In genomic region chr9:99721898-99722297, GRCh38 we compare ENCODE assay signal across 21 cellular contexts.
DNase-seq lines count a peak whose midpoint lies in the region; ATAC-seq, FAIRE-seq and TF ChIP-seq lines count a peak whose summit lies in the region.
"Had no signal": no experiment of that assay in that cellular context is flagged by ENCODE, and none has a peak within 500 bp of the region (broad histone marks: within the 10 kb centered on the region; RNA-seq: fewer than 3 reads in every experiment).

No MANE protein-coding gene starts in this region.

- H3K9me3 Mint-ChIP-seq in activated CD4-positive, alpha-beta T cell treated with anti-CD3 and anti-CD28 coated beads, Interleukin-2, amount 10 ng/mL, durations not matched to agents 24 days and 14 days: no peaks in the 10 kb centered on the region
- peaks cover 6% of the 10 kb centered on the region; the same call in 1 of the 3 replicates for H3K9me3 Mint-ChIP-seq in GM23338
- no peaks in the 10 kb centered on the region for H3K9me3 Mint-ChIP-seq in natural killer cell treated with Interleukin-12 subunit alpha and Interleukin-12 subunit beta and Interleukin-15 and Interleukin-18, amount 100 ng/mL, for 72 hours
- H3K9me3 Mint-ChIP-seq: CD4-positive, alpha-beta T cell; CD8-positive, alpha-beta T cell had no signal

- H3K4me2 ChIP-seq in GM23338 (no peak overlapping the region), K562 (ENCODE audit: insufficient read depth, low read length) (no peak overlapping the region)
- H3K4me2 ChIP-seq: A549 had no signal

- H3K4me1 ChIP-seq in GM23338 (ENCODE audit: insufficient read depth) (peaks cover 14% of the 10 kb centered on the region), K562 (replicated peaks in 1 of 2; ENCODE audit: control insufficient read depth in 2 of 2, insufficient read depth in 2 of 2, low read length in 2 of 2) (no peaks in the 10 kb centered on the region)
- H3K4me1 ChIP-seq: A549, Caco-2 had no signal

- POLR2A ChIA-PET in K562 (lab: Yijun Ruan, JAX): no interaction called here

- CTCF ChIA-PET in K562 (lab: Yijun Ruan, JAX; ENCODE audit: low intra/inter-chr PET ratio): no interaction called here

- no peak for TF ChIP-seq EP300 in K562 (IDR thresholded peaks at IDR 0.05; ENCODE audit: low read length)

- 0% methylated on average over 2 of the region's 2 CpGs for WGBS in K562 (ENCODE audit: insufficient coverage, low coverage, missing lambda C conversion rate)

- no peak for TF ChIP-seq CTCF in GM23338 (conservative IDR thresholded peaks at IDR 0.05; ENCODE audit: low read depth in 2 of 2)
- TF ChIP-seq CTCF in K562 (IDR thresholded peaks at IDR 0.05 in 2 of 3, conservative IDR thresholded peaks at IDR 0.05 in 1 of 3; ENCODE audit: insufficient read depth in 2 of 3, low read depth in 1 of 3, low read length in 3 of 3): no peak

- intact Hi-C loops in activated CD4-positive, alpha-beta T cell treated with anti-CD3 and anti-CD28 coated beads, Interleukin-2, amount 10 ng/mL, durations not matched to agents 24 days and 14 days (cut with micrococcal nuclease): no loop called here
- intact Hi-C loops in K562 (cut with micrococcal nuclease): no loop called here

- in situ Hi-C loops in K562 (cut with MboI): no loop called here

- H2AFZ ChIP-seq in GM23338: no peak overlapping the region
- H2AFZ ChIP-seq in K562 (ENCODE audit: low read depth, low read length): no peak overlapping the region

- H3K27me3 Mint-ChIP-seq in activated CD4-positive, alpha-beta T cell treated with anti-CD3 and anti-CD28 coated beads, Interleukin-2, amount 10 ng/mL, durations not matched to agents 24 days and 14 days: no peaks in the 10 kb centered on the region
- no peaks in the 10 kb centered on the region for H3K27me3 Mint-ChIP-seq in GM23338 (ENCODE audit: insufficient read depth, low read depth, poor library complexity)
- H3K27me3 Mint-ChIP-seq in natural killer cell treated with Interleukin-12 subunit alpha and Interleukin-12 subunit beta and Interleukin-15 and Interleukin-18, amount 100 ng/mL, for 72 hours: no peaks in the 10 kb centered on the region
- H3K27me3 Mint-ChIP-seq: B cell; CD4-positive, alpha-beta T cell had no signal

- no peak for FAIRE-seq in K562 (lab: Jason Lieb, UNC)
- FAIRE-seq: A549, D721Med, GM12891 had no signal

- no peak for ATAC-seq in GM23338
- ATAC-seq in K562: no peak
- no peak for ATAC-seq in natural killer cell treated with Interleukin-12 subunit alpha and Interleukin-12 subunit beta and Interleukin-15 and Interleukin-18, amount 100 ng/mL, for 72 hours
- ATAC-seq in GM18517 (IDR thresholded peaks at IDR 0.05; ENCODE audit: unreplicated experiment): no peak
- ATAC-seq: A549; CD8-positive, alpha-beta T cell had no signal

- no peaks in the 10 kb centered on the region for H3K9me1 ChIP-seq in K562 (ENCODE audit: control insufficient read depth, insufficient read depth, low read length)

- H3K27ac ChIP-seq in GM23338 (ENCODE audit: low read depth) (no peak overlapping the region), K562 (ENCODE audit: extremely low read depth, low read depth, low read length) (no peak overlapping the region)
- H3K27ac ChIP-seq: 22Rv1; A549; BLaER1 treated with 17β-estradiol and CSF1 and Interleukin-3, amounts not matched to agents 10 nM and 100 nM; C4-2B had no signal

- H3F3A ChIP-seq in GM23338 (replicated peaks; ENCODE audit: low read depth): no peaks in the 10 kb centered on the region

- no peak for TF ChIP-seq POLR2A in K562 (conservative IDR thresholded peaks at IDR 0.05)

- TF ChIP-seq RAD21 in K562 (CRISPR knock-in tag; conservative IDR thresholded peaks at IDR 0.05 in 1 of 2, IDR thresholded peaks at IDR 0.05 in 1 of 2): no peak

- no peak overlapping the region for H3K9ac ChIP-seq in K562 (ENCODE audit: insufficient read depth in 1 of 2, low read depth in 2 of 2, low read length in 2 of 2)
- H3K9ac ChIP-seq: BLaER1 treated with 17β-estradiol and CSF1 and Interleukin-3, amounts not matched to agents 10 nM and 100 nM had no signal

- H3K4me3 Mint-ChIP-seq in activated CD4-positive, alpha-beta T cell treated with anti-CD3 and anti-CD28 coated beads, Interleukin-2, amount 10 ng/mL, durations not matched to agents 24 days and 14 days: no peak overlapping the region
- no peak overlapping the region for H3K4me3 Mint-ChIP-seq in GM23338
- H3K4me3 Mint-ChIP-seq in natural killer cell treated with Interleukin-12 subunit alpha and Interleukin-12 subunit beta and Interleukin-15 and Interleukin-18, amount 100 ng/mL, for 72 hours: peak overlapping the region; percentile 11
- H3K4me3 Mint-ChIP-seq: B cell; CD4-positive, alpha-beta T cell; CD8-positive, alpha-beta T cell had no signal

- H3K36me3 ChIP-seq in GM23338 (ENCODE audit: insufficient read depth) (no peaks in the 10 kb centered on the region), K562 (ENCODE audit: control insufficient read depth, insufficient read depth, low read length) (no peaks in the 10 kb centered on the region)
- H3K36me3 ChIP-seq: BLaER1 treated with 17β-estradiol and CSF1 and Interleukin-3, amounts not matched to agents 10 nM and 100 nM had no signal

- peak; percentile 5 for DNase-seq in activated CD4-positive, alpha-beta T cell treated with anti-CD3 and anti-CD28 coated beads, Interleukin-2, amount 10 ng/mL, durations not matched to agents 24 days and 14 days
- no peak for DNase-seq in activated CD4-positive, alpha-beta T cell treated with anti-CD3 and anti-CD28 coated beads, Interleukin-2, amount 50 U/mL, for 1 hour
- no peak for DNase-seq in GM23338 (ENCODE audit: low spot score)
- no peak for DNase-seq in K562 (ENCODE audit: extremely low read depth in 1 of 4, low spot score in 3 of 4)
- no peak for DNase-seq in natural killer cell treated with Interleukin-12 subunit alpha and Interleukin-12 subunit beta and Interleukin-15 and Interleukin-18, amount 100 ng/mL, for 72 hours (ENCODE audit: low spot score)
- DNase-seq in Kasumi-1 (lab: John Stamatoyannopoulos, UW): no peak
- DNase-seq: AML-193; Caco-2; Calu3; CD4-positive, alpha-beta T cell; CD8-positive, alpha-beta T cell; DMS79 treated with DMSO at 0.1 percent for 48 hours; GF-D8 had no signal

- H4K20me1 ChIP-seq in GM23338 (replicated peaks; ENCODE audit: insufficient read depth): no peaks in the 10 kb centered on the region
- H4K20me1 ChIP-seq in K562 (replicated peaks; ENCODE audit: control insufficient read depth, insufficient read depth, low read length): no peaks in the 10 kb centered on the region
- H4K20me1 ChIP-seq: BLaER1 treated with 17β-estradiol and CSF1 and Interleukin-3, amounts not matched to agents 10 nM and 100 nM had no signal

- no peaks in the 10 kb centered on the region for H3K36me3 Mint-ChIP-seq in activated CD4-positive, alpha-beta T cell treated with anti-CD3 and anti-CD28 coated beads, Interleukin-2, amount 10 ng/mL, durations not matched to agents 24 days and 14 days (ENCODE audit: low read depth)
- H3K36me3 Mint-ChIP-seq in GM23338 (ENCODE audit: low read depth): no peaks in the 10 kb centered on the region
- H3K36me3 Mint-ChIP-seq in natural killer cell treated with Interleukin-12 subunit alpha and Interleukin-12 subunit beta and Interleukin-15 and Interleukin-18, amount 100 ng/mL, for 72 hours: no peaks in the 10 kb centered on the region
- H3K36me3 Mint-ChIP-seq: CD8-positive, alpha-beta T cell had no signal

- no peak overlapping the region for H3K4me3 ChIP-seq in GM23338
- H3K4me3 ChIP-seq in K562: no peak overlapping the region
- H3K4me3 ChIP-seq: A549; BLaER1 treated with 17β-estradiol and CSF1 and Interleukin-3, amounts not matched to agents 10 nM and 100 nM had no signal

- H3K9me2 ChIP-seq in GM23338 (ENCODE audit: insufficient read depth): 0 out of 2 replicates have a peak, but pooled peaks cover 4% of the 10 kb centered on the region

- H3K27ac Mint-ChIP-seq in activated CD4-positive, alpha-beta T cell treated with anti-CD3 and anti-CD28 coated beads, Interleukin-2, amount 10 ng/mL, durations not matched to agents 24 days and 14 days: no peak overlapping the region
- peak overlapping the region; percentile 65; the same call in 1 of the 2 replicates for H3K27ac Mint-ChIP-seq in GM23338
- H3K27ac Mint-ChIP-seq in natural killer cell treated with Interleukin-12 subunit alpha and Interleukin-12 subunit beta and Interleukin-15 and Interleukin-18, amount 100 ng/mL, for 72 hours: no peak overlapping the region
- H3K27ac Mint-ChIP-seq: B cell; CD4-positive, alpha-beta T cell; CD8-positive, alpha-beta T cell had no signal

- no peaks in the 10 kb centered on the region for H3K27me3 ChIP-seq in GM23338 (ENCODE audit: insufficient read depth)
- no peaks in the 10 kb centered on the region for H3K27me3 ChIP-seq in K562 (ENCODE audit: control insufficient read depth in 2 of 2, insufficient read depth in 2 of 2, low read length in 2 of 2)
- H3K27me3 ChIP-seq: BLaER1 treated with 17β-estradiol and CSF1 and Interleukin-3, amounts not matched to agents 10 nM and 100 nM had no signal

- peaks cover 26% of the 10 kb centered on the region for H3K4me1 Mint-ChIP-seq in activated CD4-positive, alpha-beta T cell treated with anti-CD3 and anti-CD28 coated beads, Interleukin-2, amount 10 ng/mL, durations not matched to agents 24 days and 14 days
- peaks cover 13% of the 10 kb centered on the region for H3K4me1 Mint-ChIP-seq in GM23338
- H3K4me1 Mint-ChIP-seq in natural killer cell treated with Interleukin-12 subunit alpha and Interleukin-12 subunit beta and Interleukin-15 and Interleukin-18, amount 100 ng/mL, for 72 hours (ENCODE audit: low read depth in 2 of 2): peaks cover 30 to 34% of the 10 kb centered on the region in 2 donors

- H3K9me3 ChIP-seq in K562 (replicated peaks; ENCODE audit: control insufficient read depth, insufficient read depth, low read depth, low read length): no peaks in the 10 kb centered on the region
- H3K9me3 ChIP-seq: A549; BLaER1 treated with 17β-estradiol and CSF1 and Interleukin-3, amounts not matched to agents 10 nM and 100 nM; Caco-2 had no signal

- no TSS peak for BruUV-seq in K562 (replicated peaks; lab: Mats Ljungman, UMichigan)

- H3K79me2 ChIP-seq in GM23338 (replicated peaks; ENCODE audit: insufficient read depth) (no peaks in the 10 kb centered on the region), K562 (ENCODE audit: control insufficient read depth, insufficient read depth, low read length) (no peaks in the 10 kb centered on the region)

TF ChIP-seq in GM23338, 12 proteins besides CTCF, POLR2A, EP300 and RAD21 (continues in another document):
- no peak for TF ChIP-seq ZNF114 (CRISPR knock-in tag; IDR thresholded peaks at IDR 0.05)

TF ChIP-seq in K562, 482 proteins besides CTCF, POLR2A, EP300 and RAD21 (continues in another document):
- TF ChIP-seq YBX1 (IDR thresholded peaks at IDR 0.05) (no peak), RBM15 (IDR thresholded peaks at IDR 0.05; ENCODE audit: insufficient read depth, low read length) (no peak)
